Comparison of ENCODE assay signal across 11 cellular contexts in genomic region chr14:101966742-101967141, GRCh38. TPM values are rescaled to one million over a fixed set of nuclear protein-coding genes. Genes with fewer than 3 reads are reported as not detected.
DNase-seq lines count a peak whose midpoint lies in the region; ATAC-seq and TF ChIP-seq lines count a peak whose summit lies in the region.
"Had no signal": no experiment of that assay in that cellular context is flagged by ENCODE, and none has a peak within 500 bp of the region (broad histone marks: within the 10 kb centered on the region; RNA-seq: fewer than 3 reads in every experiment).

No MANE protein-coding gene starts in this region.

- in situ Hi-C loops in ACHN (cut with HindIII; ENCODE audit: low pct_ligation_motif_present, low pct_unique_long_range_greater_than_20kb, low sequenced_read_pairs): no loop called here

- no TSS peak for BruUV-seq in A673 (replicated peaks; lab: Mats Ljungman, UMichigan)

- H4K20me1 ChIP-seq in GM23338 (replicated peaks; ENCODE audit: insufficient read depth): peaks cover 20% of the 10 kb centered on the region

- H3F3A ChIP-seq in GM23338 (replicated peaks; ENCODE audit: low read depth): no peaks in the 10 kb centered on the region

- ATAC-seq in GM23338: no peak

- H3K27ac ChIP-seq in A673 (ENCODE audit: low read depth, low read length, poor library complexity, severe bottlenecking) (peak overlapping the region; percentile 92), GM23338 (ENCODE audit: low read depth) (no peak overlapping the region), coronary artery (no peak overlapping the region)

- H3K27me3 ChIP-seq in A673 (replicated peaks; ENCODE audit: insufficient read depth, low read depth, low read length, poor library complexity) (no peaks in the 10 kb centered on the region), GM23338 (ENCODE audit: insufficient read depth) (peaks cover 19% of the 10 kb centered on the region; the same call in 1 of the 2 replicates)

- H3K4me1 ChIP-seq in A673 (ENCODE audit: insufficient read depth, low read length, poor library complexity, severe bottlenecking) (peaks cover 42% of the 10 kb centered on the region), GM23338 (ENCODE audit: insufficient read depth) (peaks cover 12% of the 10 kb centered on the region)

- H2AFZ ChIP-seq in GM23338: no peak overlapping the region

- peaks cover 10% of the 10 kb centered on the region for H3K27me3 Mint-ChIP-seq in GM23338 (ENCODE audit: insufficient read depth, low read depth, poor library complexity)
- H3K27me3 Mint-ChIP-seq in activated T-helper 2 cell treated with anti-CD3 and anti-CD28 coated beads, Interferon-gamma antibody, Interleukin-2, Interleukin-4, amounts not matched to agents 10 μg/mL and 5 μg/mL and 100 μg/mL, durations not matched to agents 14 hours and 24 hours and 36 hours (ENCODE audit: low read depth): no peaks in the 10 kb centered on the region
- peaks cover 2 to 12% (median 3%) of the 10 kb centered on the region in 3 donors for H3K27me3 Mint-ChIP-seq in immature natural killer cell (ENCODE audit: low read depth in 3 of 3)

- intact Hi-C loops in A673 (cut with micrococcal nuclease; ENCODE audit: unreplicated experiment): no loop called here
- intact Hi-C loops in activated T-helper 2 cell treated with anti-CD3 and anti-CD28 coated beads, Interferon-gamma antibody, Interleukin-2, Interleukin-4, amounts not matched to agents 10 μg/mL and 5 μg/mL and 100 μg/mL, durations not matched to agents 14 hours and 24 hours and 36 hours (cut with micrococcal nuclease): no loop called here

- H3K36me3 Mint-ChIP-seq in GM23338 (ENCODE audit: low read depth): peaks cover 14% of the 10 kb centered on the region
- peaks cover 20% of the 10 kb centered on the region for H3K36me3 Mint-ChIP-seq in activated T-helper 2 cell treated with anti-CD3 and anti-CD28 coated beads, Interferon-gamma antibody, Interleukin-2, Interleukin-4, amounts not matched to agents 10 μg/mL and 5 μg/mL and 100 μg/mL, durations not matched to agents 14 hours and 24 hours and 36 hours (ENCODE audit: low read depth)
- H3K36me3 Mint-ChIP-seq in immature natural killer cell: peaks cover 0 to 6% (median 3%) of the 10 kb centered on the region in 3 donors

- no peak for DNase-seq in A673 (ENCODE audit: low spot score)
- no peak for DNase-seq in GM23338 (ENCODE audit: low spot score)
- DNase-seq in activated T-helper 2 cell treated with anti-CD3 and anti-CD28 coated beads, Interferon-gamma antibody, Interleukin-2, Interleukin-4, amounts not matched to agents 10 μg/mL and 5 μg/mL and 100 μg/mL, durations not matched to agents 14 hours and 24 hours and 36 hours (ENCODE audit: low spot score): no peak
- DNase-seq in immature natural killer cell: no peak
- no peak for DNase-seq in NCI-H1694 (lab: John Stamatoyannopoulos, UW)
- DNase-seq in HK-2 (ENCODE audit: unreplicated experiment): no peak
- DNase-seq in ACHN: no peak
- DNase-seq in coronary artery (ENCODE audit: low spot score): no peak
- DNase-seq: hippocampal formation, NCI-H2029, SHP77 had no signal

- H3K4me1 Mint-ChIP-seq in GM23338 (peaks cover 16% of the 10 kb centered on the region; the same call in 2 of the 3 replicates), immature natural killer cell (peaks cover 40 to 61% of the 10 kb centered on the region in 2 donors)
- peaks cover 26% of the 10 kb centered on the region for H3K4me1 Mint-ChIP-seq in activated T-helper 2 cell treated with anti-CD3 and anti-CD28 coated beads, Interferon-gamma antibody, Interleukin-2, Interleukin-4, amounts not matched to agents 10 μg/mL and 5 μg/mL and 100 μg/mL, durations not matched to agents 14 hours and 24 hours and 36 hours (ENCODE audit: low read depth)

- H3K4me3 Mint-ChIP-seq in GM23338: peak overlapping the region; percentile 51
- H3K4me3 Mint-ChIP-seq in activated T-helper 2 cell treated with anti-CD3 and anti-CD28 coated beads, Interferon-gamma antibody, Interleukin-2, Interleukin-4, amounts not matched to agents 10 μg/mL and 5 μg/mL and 100 μg/mL, durations not matched to agents 14 hours and 24 hours and 36 hours (ENCODE audit: low read depth): peak overlapping the region; percentile 46
- peak overlapping the region in 4 of 5 donors; percentile 36 to 60 (median 40) for H3K4me3 Mint-ChIP-seq in immature natural killer cell

- POLR2A ChIA-PET in A673 (lab: Charles Lee; ENCODE audit: low non-redundant PET): interaction anchor here (0.6 kb wide), 1 partner anchor 162 kb away, joined by 6 read pairs; no protein-coding TSS in a partner anchor

- H3K27ac Mint-ChIP-seq in GM23338: peak overlapping the region; percentile 90; the same call in 1 of the 2 replicates
- H3K27ac Mint-ChIP-seq in activated T-helper 2 cell treated with anti-CD3 and anti-CD28 coated beads, Interferon-gamma antibody, Interleukin-2, Interleukin-4, amounts not matched to agents 10 μg/mL and 5 μg/mL and 100 μg/mL, durations not matched to agents 14 hours and 24 hours and 36 hours: peak overlapping the region; percentile 55
- peak overlapping the region in 5 of 6 donors; percentile 15 to 80 (median 62) for H3K27ac Mint-ChIP-seq in immature natural killer cell

- no peaks in the 10 kb centered on the region for H3K9me2 ChIP-seq in GM23338 (ENCODE audit: insufficient read depth)

- no peaks in the 10 kb centered on the region for H3K9me3 Mint-ChIP-seq in GM23338
- H3K9me3 Mint-ChIP-seq in activated T-helper 2 cell treated with anti-CD3 and anti-CD28 coated beads, Interferon-gamma antibody, Interleukin-2, Interleukin-4, amounts not matched to agents 10 μg/mL and 5 μg/mL and 100 μg/mL, durations not matched to agents 14 hours and 24 hours and 36 hours: no peaks in the 10 kb centered on the region
- no peaks in the 10 kb centered on the region for H3K9me3 Mint-ChIP-seq in immature natural killer cell

- H3K4me2 ChIP-seq in GM23338: peak overlapping the region; percentile 99

- peaks cover 67% of the 10 kb centered on the region for H3K79me2 ChIP-seq in GM23338 (replicated peaks; ENCODE audit: insufficient read depth)

- H3K4me3 ChIP-seq in A673 (ENCODE audit: low read depth, low read length, poor library complexity, severe bottlenecking) (peak overlapping the region; percentile 96), GM23338 (peak overlapping the region; percentile 97), coronary artery (no peak overlapping the region)

- peaks cover 24% of the 10 kb centered on the region for H3K36me3 ChIP-seq in A673 (ENCODE audit: insufficient read depth, low read length, poor library complexity, severe bottlenecking)
- no peaks in the 10 kb centered on the region for H3K36me3 ChIP-seq in GM23338 (ENCODE audit: insufficient read depth)

- TF ChIP-seq CTCF in A673 (conservative IDR thresholded peaks at IDR 0.05; ENCODE audit: low read depth, low read length) (no peak), GM23338 (conservative IDR thresholded peaks at IDR 0.05; ENCODE audit: low read depth in 2 of 2) (no peak), coronary artery (IDR thresholded peaks at IDR 0.05) (no peak)

- CTCF ChIA-PET in A673 (lab: Charles Lee): no interaction called here

- no peaks in the 10 kb centered on the region for H3K9me3 ChIP-seq in A673 (ENCODE audit: low read depth, low read length, poor library complexity, severe bottlenecking)

RNA-seq across cellular contexts. Expression of gene DYNC1H1, which starts 2.4 kb away (rescaled TPM):
- total RNA-seq in A673 (2021): 794 and 833 TPM in 2 replicates
- total RNA-seq in GM23338 (2014; rRNA removed; shearing (Covaris generic)): 604 and 635 TPM in 2 replicates
- 179 and 181 TPM in 2 replicates for polyA plus RNA-seq in GM23338 (2016; fragmentation: Nextera tagmentation; extraction: Ambion mirVana)
- 286 and 287 TPM in 2 replicates for total RNA-seq in activated T-helper 2 cell treated with anti-CD3 and anti-CD28 coated beads, Interferon-gamma antibody, Interleukin-2, Interleukin-4, amounts not matched to agents 10 μg/mL and 5 μg/mL and 100 μg/mL, durations not matched to agents 14 hours and 24 hours and 36 hours
- 10 to 100 TPM; 15.7 to 78.5 (median 25.5) TPM for polyA plus RNA-seq in immature natural killer cell
